In genomic region chr14:102805941-102806340, GRCh38 we compare ENCODE assay signal across 16 cellular contexts. TPM values are rescaled to one million over a fixed set of nuclear protein-coding genes. Genes with fewer than 3 reads are reported as not detected.
A peak's percentile ranks its signal among the peaks of the same experiment; 100 is the strongest.
DNase-seq lines count a peak whose midpoint lies in the region; ATAC-seq, FAIRE-seq and TF ChIP-seq lines count a peak whose summit lies in the region.
"Had no signal": no experiment of that assay in that cellular context is flagged by ENCODE, and none has a peak within 500 bp of the region (broad histone marks: within the 10 kb centered on the region; RNA-seq: fewer than 3 reads in every experiment).

No MANE protein-coding gene starts in this region.

- H3K4me3 ChIP-seq in BLaER1: no peak overlapping the region
- peak overlapping the region; percentile 32; the same call in 1 of the 2 replicates for H3K4me3 ChIP-seq in GM08714 (ENCODE audit: low read length)
- H3K4me3 ChIP-seq: suprapubic skin had no signal

- H3K9me3 Mint-ChIP-seq in activated CD8-positive, alpha-beta T cell treated with anti-CD3 and anti-CD28 coated beads for 36 hours: no peaks in the 10 kb centered on the region
- H3K9me3 Mint-ChIP-seq in immature natural killer cell: no peaks in the 10 kb centered on the region
- H3K9me3 Mint-ChIP-seq: WTC11 had no signal

- peak overlapping the region; percentile 93 for H3K27ac Mint-ChIP-seq in activated CD8-positive, alpha-beta T cell treated with anti-CD3 and anti-CD28 coated beads for 36 hours
- peak overlapping the region; percentile 72 to 94 (median 82) for H3K27ac Mint-ChIP-seq in immature natural killer cell

- no peaks in the 10 kb centered on the region for H3K9me3 ChIP-seq in BLaER1
- H3K9me3 ChIP-seq: Caco-2, suprapubic skin had no signal

- H3K27ac ChIP-seq in BLaER1: no peak overlapping the region
- H3K27ac ChIP-seq: suprapubic skin had no signal

- peaks cover 64% of the 10 kb centered on the region for H3K4me1 Mint-ChIP-seq in activated CD8-positive, alpha-beta T cell treated with anti-CD3 and anti-CD28 coated beads for 36 hours (ENCODE audit: low read depth)
- peaks cover 41 to 66% of the 10 kb centered on the region in 2 donors for H3K4me1 Mint-ChIP-seq in immature natural killer cell

- POLR2A ChIA-PET in activated CD8-positive, alpha-beta T cell treated with anti-CD3 and anti-CD28 coated beads for 36 hours (lab: Charles Lee): interaction anchor here (0.7 to 1.7 kb wide), 3 partner anchors 10 to 31 kb away, joined by 5 read pairs; no protein-coding TSS in a partner anchor

- ATAC-seq in activated CD8-positive, alpha-beta T cell treated with anti-CD3 and anti-CD28 coated beads for 36 hours: peak; percentile 25
- ATAC-seq in GM21619 (IDR thresholded peaks at IDR 0.05; ENCODE audit: unreplicated experiment) (no peak), GM19328 (IDR thresholded peaks at IDR 0.05; ENCODE audit: unreplicated experiment) (no peak)
- ATAC-seq: right cardiac atrium had no signal

- TF ChIP-seq CTCF in activated CD8-positive, alpha-beta T cell treated with anti-CD3 and anti-CD28 coated beads for 36 hours (IDR thresholded peaks at IDR 0.05): no peak
- no peak for TF ChIP-seq CTCF in D721Med (IDR thresholded peaks at IDR 0.05; ENCODE audit: insufficient read depth, missing control alignments)

- CTCF ChIA-PET in activated CD8-positive, alpha-beta T cell treated with anti-CD3 and anti-CD28 coated beads for 36 hours (lab: Charles Lee): interaction anchor here (1.0 kb wide), 2 partner anchors 11 to 16 kb away, joined by 3 to 7 read pairs; no protein-coding TSS in a partner anchor

- no peak for DNase-seq in activated CD8-positive, alpha-beta T cell treated with anti-CD3 and anti-CD28 coated beads for 36 hours
- DNase-seq in immature natural killer cell: no peak
- DNase-seq in D721Med (ENCODE audit: insufficient read length, low spot score): no peak
- no peak for DNase-seq in GOT3 (lab: John Stamatoyannopoulos, UW)
- DNase-seq: Caco-2; effector CD4-positive, alpha-beta T cell; KG1; NCI-H187; right cardiac atrium had no signal

- peaks cover 20% of the 10 kb centered on the region; the same call in 1 of the 2 replicates for H3K36me3 ChIP-seq in BLaER1
- H3K36me3 ChIP-seq: suprapubic skin had no signal

- FAIRE-seq in D721Med (lab: Jason Lieb, UNC): no peak
- FAIRE-seq: keratinocyte had no signal

- no peaks in the 10 kb centered on the region for H3K27me3 ChIP-seq in BLaER1
- H3K27me3 ChIP-seq: suprapubic skin had no signal

- intact Hi-C loops in activated CD8-positive, alpha-beta T cell treated with anti-CD3 and anti-CD28 coated beads for 36 hours (cut with micrococcal nuclease): no loop called here

- peak overlapping the region; percentile 50 for H3K4me3 Mint-ChIP-seq in activated CD8-positive, alpha-beta T cell treated with anti-CD3 and anti-CD28 coated beads for 36 hours
- H3K4me3 Mint-ChIP-seq in immature natural killer cell: peak overlapping the region; percentile 41 to 76 (median 62)
- H3K4me3 Mint-ChIP-seq: WTC11 had no signal

- peaks cover 21% of the 10 kb centered on the region for H3K36me3 Mint-ChIP-seq in activated CD8-positive, alpha-beta T cell treated with anti-CD3 and anti-CD28 coated beads for 36 hours (ENCODE audit: low read depth)
- no peaks in the 10 kb centered on the region for H3K36me3 Mint-ChIP-seq in immature natural killer cell
- H3K36me3 Mint-ChIP-seq: WTC11 had no signal

- H3K9ac ChIP-seq in BLaER1: no peak overlapping the region

- H3K4me2 ChIP-seq in BLaER1: peak overlapping the region; percentile 40; the same call in 1 of the 2 replicates

- H3K27me3 Mint-ChIP-seq in activated CD8-positive, alpha-beta T cell treated with anti-CD3 and anti-CD28 coated beads for 36 hours: no peaks in the 10 kb centered on the region
- H3K27me3 Mint-ChIP-seq in immature natural killer cell (ENCODE audit: low read depth in 3 of 3): peaks cover 0 to 2% (median 0%) of the 10 kb centered on the region in 3 donors

- peaks cover 56% of the 10 kb centered on the region for H3K4me1 ChIP-seq in BLaER1
- H3K4me1 ChIP-seq: suprapubic skin had no signal

- H4K20me1 ChIP-seq in BLaER1: peaks cover 92% of the 10 kb centered on the region

RNA-seq across cellular contexts. Expression of gene TRAF3, which starts 28.7 kb away (rescaled TPM):
- 10 to 100 TPM; 39.1 to 40.2 TPM for total RNA-seq in activated CD8-positive, alpha-beta T cell treated with anti-CD3 and anti-CD28 coated beads for 36 hours
- polyA plus RNA-seq in immature natural killer cell: 10 to 100 TPM in 1 of 3 donors, 1 to 10 TPM in 2; 9.2 to 12.8 (median 9.3) TPM
